Comparison of ENCODE assay signal across 8 cellular contexts in the genomic region with DNA sequence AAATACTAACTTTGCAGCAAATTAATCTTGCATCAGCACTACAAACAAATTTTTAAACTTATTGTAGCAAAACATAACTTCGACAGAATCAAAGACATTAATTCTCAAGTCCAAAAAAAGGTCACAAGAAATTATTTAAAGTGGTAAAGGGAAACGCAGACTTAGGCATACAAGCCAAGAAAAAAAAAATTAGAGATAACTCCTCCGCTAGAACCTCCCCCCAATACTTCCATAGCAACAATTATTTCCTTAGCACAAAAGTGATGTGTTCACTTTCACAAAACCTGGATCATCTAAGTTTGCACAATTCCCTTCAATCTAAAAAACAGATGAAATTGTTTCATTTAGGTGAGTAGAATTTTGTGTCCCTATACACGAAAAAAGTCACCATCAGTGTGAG. TPM values are rescaled to one million over a fixed set of nuclear protein-coding genes. Genes with fewer than 3 reads are reported as not detected.
A peak's percentile ranks its signal among the peaks of the same experiment; 100 is the strongest.
DNase-seq lines count a peak whose midpoint lies in the region; ATAC-seq and TF ChIP-seq lines count a peak whose summit lies in the region.

No MANE protein-coding gene starts in this region.

- H3K27ac ChIP-seq in SK-N-MC = no peak overlapping the region

- TF ChIP-seq CTCF in fibroblast of the aortic adventitia (IDR thresholded peaks at IDR 0.05; ENCODE audit: insufficient read depth, low read length) = no peak
- no peak for TF ChIP-seq CTCF in retinal pigment epithelial cell (conservative IDR thresholded peaks at IDR 0.05; ENCODE audit: low read depth, low read length)

- DNase-seq in SK-N-MC (ENCODE audit: low read depth, low spot score) (no peak), fibroblast of the aortic adventitia (ENCODE audit: low read depth) (peak; percentile 5), retinal pigment epithelial cell (ENCODE audit: low read depth) (no peak), NCI-H2171 treated with DMSO at 0.1 percent for 48 hours (lab: John Stamatoyannopoulos, UW) (no peak)
- no peak for DNase-seq in stimulated activated naive CD4-positive, alpha-beta T cell (lab: John Stamatoyannopoulos, UW)

- H3K4me3 ChIP-seq in GM08714 (ENCODE audit: low read length) (peak overlapping the region; percentile 93), SK-N-MC (peak overlapping the region; percentile 92), fibroblast of the aortic adventitia (ENCODE audit: low read depth, low read length) (peak overlapping the region; percentile 96), retinal pigment epithelial cell (ENCODE audit: low read length) (peak overlapping the region; percentile 99)

- peak overlapping the region; percentile 66 for H3K9ac ChIP-seq in SK-N-MC (ENCODE audit: insufficient read length)

- peaks cover 3% of the 10 kb centered on the region; the same call in 1 of the 2 replicates for H3K36me3 ChIP-seq in SK-N-MC (ENCODE audit: insufficient read depth, low read length)

- no peaks in the 10 kb centered on the region for H3K9me3 ChIP-seq in SK-N-MC (ENCODE audit: low read depth, low read length)

- ATAC-seq in GM21526 (IDR thresholded peaks at IDR 0.05; ENCODE audit: low FRiP score, unreplicated experiment) (no peak), GM18909 (IDR thresholded peaks at IDR 0.05; ENCODE audit: poor library complexity, unreplicated experiment) (no peak)

RNA-seq across cellular contexts. Expression of a gene that starts 1.1 kb away (rescaled TPM):
- total RNA-seq in fibroblast of the aortic adventitia (ENCODE audit: low replicate concordance) = 44.2 and 45.8 TPM in 2 replicates
